Comparison of ENCODE assay signal across 2 cellular contexts in the genomic region with DNA sequence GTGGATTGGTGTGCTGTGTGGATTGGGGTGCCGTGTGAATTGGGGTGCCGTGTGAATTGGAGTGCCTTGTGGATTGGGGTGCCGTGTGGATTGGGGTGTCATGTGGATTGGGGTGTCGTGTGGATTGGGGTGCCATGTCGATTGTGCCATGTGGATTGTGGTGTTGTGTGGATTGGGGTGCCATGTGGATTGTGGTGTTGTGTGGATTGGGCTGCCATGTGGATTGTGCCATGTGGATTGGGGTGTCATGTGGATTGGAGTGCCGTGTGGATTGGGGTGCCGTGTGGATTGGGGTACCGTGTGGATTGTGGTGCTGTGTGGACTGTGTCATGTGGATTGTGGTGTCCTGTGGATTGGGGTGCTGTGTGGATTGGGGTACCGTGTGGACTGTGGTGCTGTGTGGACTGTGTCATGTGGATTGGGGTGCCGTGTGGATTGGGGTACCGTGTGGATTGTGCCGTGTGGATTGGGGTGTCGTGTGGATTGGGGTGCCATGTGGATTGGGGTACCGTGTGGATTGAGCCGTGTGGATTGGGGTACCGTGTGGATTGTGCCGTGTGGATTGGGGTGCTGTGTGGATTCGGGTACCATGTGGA.
A peak's percentile ranks its signal among the peaks of the same experiment; 100 is the strongest.
TF ChIP-seq lines count a peak whose summit lies in the region.

No MANE protein-coding gene starts in this region.

TF ChIP-seq in HepG2, 621 proteins besides CTCF, POLR2A, EP300 and RAD21 (continued from another document):
- TF ChIP-seq, protein P1, sequence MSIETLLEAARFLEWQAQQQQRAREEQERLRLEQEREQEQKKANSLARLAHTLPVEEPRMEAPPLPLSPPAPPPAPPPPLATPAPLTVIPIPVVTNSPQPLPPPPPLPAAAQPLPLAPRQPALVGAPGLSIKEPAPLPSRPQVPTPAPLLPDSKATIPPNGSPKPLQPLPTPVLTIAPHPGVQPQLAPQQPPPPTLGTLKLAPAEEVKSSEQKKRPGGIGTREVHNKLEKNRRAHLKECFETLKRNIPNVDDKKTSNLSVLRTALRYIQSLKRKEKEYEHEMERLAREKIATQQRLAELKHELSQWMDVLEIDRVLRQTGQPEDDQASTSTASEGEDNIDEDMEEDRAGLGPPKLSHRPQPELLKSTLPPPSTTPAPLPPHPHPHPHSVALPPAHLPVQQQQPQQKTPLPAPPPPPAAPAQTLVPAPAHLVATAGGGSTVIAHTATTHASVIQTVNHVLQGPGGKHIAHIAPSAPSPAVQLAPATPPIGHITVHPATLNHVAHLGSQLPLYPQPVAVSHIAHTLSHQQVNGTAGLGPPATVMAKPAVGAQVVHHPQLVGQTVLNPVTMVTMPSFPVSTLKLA (IDR thresholded peaks at IDR 0.05): peak; percentile 98
- TF ChIP-seq, protein P2, sequence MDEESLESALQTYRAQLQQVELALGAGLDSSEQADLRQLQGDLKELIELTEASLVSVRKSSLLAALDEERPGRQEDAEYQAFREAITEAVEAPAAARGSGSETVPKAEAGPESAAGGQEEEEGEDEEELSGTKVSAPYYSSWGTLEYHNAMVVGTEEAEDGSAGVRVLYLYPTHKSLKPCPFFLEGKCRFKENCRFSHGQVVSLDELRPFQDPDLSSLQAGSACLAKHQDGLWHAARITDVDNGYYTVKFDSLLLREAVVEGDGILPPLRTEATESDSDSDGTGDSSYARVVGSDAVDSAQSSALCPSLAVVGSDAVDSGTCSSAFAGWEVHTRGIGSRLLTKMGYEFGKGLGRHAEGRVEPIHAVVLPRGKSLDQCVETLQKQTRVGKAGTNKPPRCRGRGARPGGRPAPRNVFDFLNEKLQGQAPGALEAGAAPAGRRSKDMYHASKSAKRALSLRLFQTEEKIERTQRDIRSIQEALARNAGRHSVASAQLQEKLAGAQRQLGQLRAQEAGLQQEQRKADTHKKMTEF (CRISPR knock-in tag; IDR thresholded peaks at IDR 0.05): no peak

TF ChIP-seq in neural cell, 6 proteins besides CTCF, POLR2A, EP300 and RAD21 (continued from another document):
- TF ChIP-seq, protein P3, sequence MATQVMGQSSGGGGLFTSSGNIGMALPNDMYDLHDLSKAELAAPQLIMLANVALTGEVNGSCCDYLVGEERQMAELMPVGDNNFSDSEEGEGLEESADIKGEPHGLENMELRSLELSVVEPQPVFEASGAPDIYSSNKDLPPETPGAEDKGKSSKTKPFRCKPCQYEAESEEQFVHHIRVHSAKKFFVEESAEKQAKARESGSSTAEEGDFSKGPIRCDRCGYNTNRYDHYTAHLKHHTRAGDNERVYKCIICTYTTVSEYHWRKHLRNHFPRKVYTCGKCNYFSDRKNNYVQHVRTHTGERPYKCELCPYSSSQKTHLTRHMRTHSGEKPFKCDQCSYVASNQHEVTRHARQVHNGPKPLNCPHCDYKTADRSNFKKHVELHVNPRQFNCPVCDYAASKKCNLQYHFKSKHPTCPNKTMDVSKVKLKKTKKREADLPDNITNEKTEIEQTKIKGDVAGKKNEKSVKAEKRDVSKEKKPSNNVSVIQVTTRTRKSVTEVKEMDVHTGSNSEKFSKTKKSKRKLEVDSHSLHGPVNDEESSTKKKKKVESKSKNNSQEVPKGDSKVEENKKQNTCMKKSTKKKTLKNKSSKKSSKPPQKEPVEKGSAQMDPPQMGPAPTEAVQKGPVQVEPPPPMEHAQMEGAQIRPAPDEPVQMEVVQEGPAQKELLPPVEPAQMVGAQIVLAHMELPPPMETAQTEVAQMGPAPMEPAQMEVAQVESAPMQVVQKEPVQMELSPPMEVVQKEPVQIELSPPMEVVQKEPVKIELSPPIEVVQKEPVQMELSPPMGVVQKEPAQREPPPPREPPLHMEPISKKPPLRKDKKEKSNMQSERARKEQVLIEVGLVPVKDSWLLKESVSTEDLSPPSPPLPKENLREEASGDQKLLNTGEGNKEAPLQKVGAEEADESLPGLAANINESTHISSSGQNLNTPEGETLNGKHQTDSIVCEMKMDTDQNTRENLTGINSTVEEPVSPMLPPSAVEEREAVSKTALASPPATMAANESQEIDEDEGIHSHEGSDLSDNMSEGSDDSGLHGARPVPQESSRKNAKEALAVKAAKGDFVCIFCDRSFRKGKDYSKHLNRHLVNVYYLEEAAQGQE (IDR thresholded peaks at IDR 0.05; ENCODE audit: borderline replicate concordance): no peak
